Comparison of ENCODE assay signal across 24 cellular contexts in genomic region chr13:62122434-62122833, GRCh38.
"Had no signal": no experiment of that assay in that cellular context is flagged by ENCODE, and none has a peak within 500 bp of the region (broad histone marks: within the 10 kb centered on the region; RNA-seq: fewer than 3 reads in every experiment).

No MANE protein-coding gene starts in this region.

- H3K36me3 Mint-ChIP-seq: IgD-negative memory B cell had no signal

- H3K4me3 ChIP-seq: MG63, SJSA1, SK-N-MC had no signal

- H3K9me3 Mint-ChIP-seq: IgD-negative memory B cell had no signal

- H3K27me3 Mint-ChIP-seq: IgD-negative memory B cell had no signal

- FAIRE-seq: HTR-8/SVneo, RCC 7860 had no signal

- H3K4me1 Mint-ChIP-seq: IgD-negative memory B cell had no signal

- H3K36me3 ChIP-seq: MG63, SJSA1 had no signal

- H3K27ac Mint-ChIP-seq: IgD-negative memory B cell had no signal

- H3K27ac ChIP-seq: HL-60, SJSA1, SK-N-MC had no signal

- H3K4me3 Mint-ChIP-seq: IgD-negative memory B cell had no signal

- H3K27me3 ChIP-seq: MG63, SJSA1 had no signal

- DNase-seq: KBM-7, MG63, NCI-H1092 treated with DMSO at 0.1 percent for 48 hours, NCI-H1436, NCI-H187, NCI-H2029, NCI-H2081 treated with DMSO at 0.1 percent for 48 hours, NCI-H2171, NCI-H226, NCI-H446, NCI-H510A, NCI-H524 treated with DMSO at 0.1 percent for 48 hours, NCI-H69, NCI-H774, Right ventricle myocardium superior, RPMI8226, SIG-M5, SW 1271 had no signal

- H3K4me1 ChIP-seq: SJSA1 had no signal

- H3K9me3 ChIP-seq: MG63, SJSA1 had no signal
